In the genomic region with DNA sequence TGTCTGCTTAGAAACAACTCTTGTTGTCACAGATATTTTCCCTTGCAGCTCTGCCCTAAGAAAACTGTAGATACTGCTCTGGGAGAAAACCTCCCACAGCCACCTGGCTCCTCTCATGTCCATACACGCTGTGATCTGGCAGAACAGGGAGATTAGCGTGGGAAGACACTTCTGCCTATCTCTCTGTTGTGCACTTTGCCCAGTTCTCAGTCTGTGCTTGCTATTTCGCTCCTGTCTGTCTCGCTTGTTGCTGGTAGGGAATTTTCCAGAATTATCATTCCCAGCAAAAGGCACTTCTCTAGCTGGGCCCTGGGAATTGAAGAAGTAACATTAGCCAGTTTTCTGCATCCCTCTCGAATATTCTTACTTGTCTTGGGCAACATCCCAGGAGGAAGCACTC, we compare ENCODE assay signal across 13 cellular contexts. TPM values are rescaled to one million over a fixed set of nuclear protein-coding genes. Genes with fewer than 3 reads are reported as not detected.
DNase-seq lines count a peak whose midpoint lies in the region; ATAC-seq and TF ChIP-seq lines count a peak whose summit lies in the region.
"Had no signal": no experiment of that assay in that cellular context is flagged by ENCODE, and none has a peak within 500 bp of the region (broad histone marks: within the 10 kb centered on the region; RNA-seq: fewer than 3 reads in every experiment).

No MANE protein-coding gene starts in this region.

- POLR2A ChIA-PET in PC-9 (lab: Charles Lee; ENCODE audit: unreplicated experiment) = no interaction called here

- H3K4me1 ChIP-seq in PC-9 (replicated peaks; ENCODE audit: insufficient read depth) = peaks cover 23% of the 10 kb centered on the region

- intact Hi-C loops in PC-9 (cut with micrococcal nuclease; ENCODE audit: unreplicated experiment) = no loop called here

- no peak overlapping the region for H3K4me3 Mint-ChIP-seq in effector memory CD8-positive, alpha-beta T cell
- H3K4me3 Mint-ChIP-seq: activated B cell treated with CpG ODN at 0.5 μM for 24 hours; activated naive CD4-positive, alpha-beta T cell treated with anti-CD3 and anti-CD28 coated beads for 36 hours; CD4-positive, CD25-positive, alpha-beta regulatory T cell had no signal

- no peaks in the 10 kb centered on the region for H4K20me1 ChIP-seq in PC-9 (ENCODE audit: insufficient read depth)

- no peaks in the 10 kb centered on the region for H3K9me2 ChIP-seq in PC-9 (ENCODE audit: insufficient read depth)

- H3K36me3 ChIP-seq in PC-9 (ENCODE audit: low read depth) = no peaks in the 10 kb centered on the region

- H2AFZ ChIP-seq in PC-9 = no peak overlapping the region

- H3K36me3 Mint-ChIP-seq in effector memory CD8-positive, alpha-beta T cell (ENCODE audit: insufficient read depth) = no peaks in the 10 kb centered on the region
- H3K36me3 Mint-ChIP-seq: CD4-positive, CD25-positive, alpha-beta regulatory T cell had no signal

- no peak overlapping the region for H3K27ac ChIP-seq in PC-9
- peak overlapping the region; percentile 51 for H3K27ac ChIP-seq in temporal lobe (ENCODE audit: low read depth, low read length)

- H3F3A ChIP-seq in PC-9 (ENCODE audit: insufficient read depth, low read depth) = peaks cover 13% of the 10 kb centered on the region; the same call in 1 of the 2 replicates

- no TSS peak for BruUV-seq in PC-9 (replicated peaks; lab: Mats Ljungman, UMichigan)

- H3K4me2 ChIP-seq in PC-9 = peak overlapping the region; percentile 59; the same call in 1 of the 2 replicates

- H3K27me3 ChIP-seq in PC-9 (ENCODE audit: insufficient read depth, low read depth) = no peaks in the 10 kb centered on the region

- H3K79me2 ChIP-seq in PC-9 (ENCODE audit: low read depth) = no peaks in the 10 kb centered on the region

- DNase-seq in PC-9 (no peak), epithelial cell of esophagus (ENCODE audit: low read depth) (peak; percentile 52), medulla oblongata (ENCODE audit: extremely low spot score) (peak; percentile 58)
- no peak for DNase-seq in effector memory CD8-positive, alpha-beta T cell
- no peak for DNase-seq in stimulated activated CD4-positive, alpha-beta T cell treated with anti-CD3 and anti-CD28 coated beads, Interleukin-4, amount 100 ng/mL, for 24 hours
- DNase-seq: activated B cell treated with CpG ODN at 0.5 μM for 24 hours; activated naive CD4-positive, alpha-beta T cell treated with anti-CD3 and anti-CD28 coated beads for 36 hours; CD4-positive, CD25-positive, alpha-beta regulatory T cell; central memory CD4-positive, alpha-beta T cell; GF-D8; stimulated activated naive CD8-positive, alpha-beta T cell treated with anti-CD3 and anti-CD28 coated beads, Interleukin-15, Interleukin-2, amounts not matched to agents 100 U/mL and 50 U/mL, for 24 hours had no signal

- H3K4me1 Mint-ChIP-seq in effector memory CD8-positive, alpha-beta T cell (ENCODE audit: low read depth in 2 of 2) = no peaks in the 10 kb centered on the region
- H3K4me1 Mint-ChIP-seq: CD4-positive, CD25-positive, alpha-beta regulatory T cell had no signal

- TF ChIP-seq CTCF in PC-9 (conservative IDR thresholded peaks at IDR 0.05) (no peak), epithelial cell of esophagus (IDR thresholded peaks at IDR 0.05; ENCODE audit: insufficient read depth, low read depth, low read length, missing control alignments) (no peak)

- no peak for ATAC-seq in effector memory CD8-positive, alpha-beta T cell (replicated peaks)
- ATAC-seq in HG03354 (IDR thresholded peaks at IDR 0.05; ENCODE audit: poor library complexity, severe bottlenecking, unreplicated experiment) = no peak
- ATAC-seq: stimulated activated naive CD8-positive, alpha-beta T cell treated with anti-CD3 and anti-CD28 coated beads, Interleukin-15, Interleukin-2, amounts not matched to agents 100 U/mL and 50 U/mL, for 24 hours had no signal

- H3K9me3 Mint-ChIP-seq in effector memory CD8-positive, alpha-beta T cell = no peaks in the 10 kb centered on the region
- H3K9me3 Mint-ChIP-seq: activated B cell treated with CpG ODN at 0.5 μM for 24 hours; activated naive CD4-positive, alpha-beta T cell treated with anti-CD3 and anti-CD28 coated beads for 36 hours; CD4-positive, CD25-positive, alpha-beta regulatory T cell had no signal

- H3K4me3 ChIP-seq in PC-9 (no peak overlapping the region), epithelial cell of esophagus (ENCODE audit: low read length) (no peak overlapping the region)

- no peaks in the 10 kb centered on the region for H3K9me3 ChIP-seq in PC-9 (ENCODE audit: insufficient read depth, low read depth)

- H3K27me3 Mint-ChIP-seq in effector memory CD8-positive, alpha-beta T cell = peaks cover 34% of the 10 kb centered on the region in 2 donors
- H3K27me3 Mint-ChIP-seq: activated B cell treated with CpG ODN at 0.5 μM for 24 hours had no signal

- CTCF ChIA-PET in PC-9 (lab: Charles Lee) = no interaction called here

- H3K27ac Mint-ChIP-seq in effector memory CD8-positive, alpha-beta T cell = no peak overlapping the region
- H3K27ac Mint-ChIP-seq: activated B cell treated with CpG ODN at 0.5 μM for 24 hours; activated naive CD4-positive, alpha-beta T cell treated with anti-CD3 and anti-CD28 coated beads for 36 hours; CD4-positive, CD25-positive, alpha-beta regulatory T cell had no signal

RNA-seq across cellular contexts. Expression of a gene that starts 8.1 kb away (rescaled TPM):
- 9.8 and 10.0 TPM in 2 replicates for total RNA-seq in PC-9 (2021)
- 120 TPM for total RNA-seq in temporal lobe

Comparison
In these comparisons a context has a peak if more than half of its experiments do, and no peak if none do; other contexts are left out.
1. DNase-seq: peak in epithelial cell of esophagus (single experiment) and medulla oblongata (single experiment); none in PC-9 (0 of 2), effector memory CD8-positive, alpha-beta T cell (0 of 3) and stimulated activated CD4-positive, alpha-beta T cell treated with anti-CD3 and anti-CD28 coated beads, Interleukin-4, amount 100 ng/mL, for 24 hours (single experiment).
2. RNA of a gene that starts 8.1 kb away (total RNA-seq): 120 TPM in temporal lobe (single experiment); 9.8 to 10.0 TPM in PC-9; every median in the first group is over 10 times any median in the second.